In genomic region chr11:106276859-106277436, GRCh38 we compare ENCODE assay signal across 12 cellular contexts.
DNase-seq lines count a peak whose midpoint lies in the region; ATAC-seq and TF ChIP-seq lines count a peak whose summit lies in the region.
"Had no signal": no experiment of that assay in that cellular context is flagged by ENCODE, and none has a peak within 500 bp of the region (broad histone marks: within the 10 kb centered on the region; RNA-seq: fewer than 3 reads in every experiment).

No MANE protein-coding gene starts in this region.

- H3K27me3 ChIP-seq in breast epithelium (no peaks in the 10 kb centered on the region), NT2/D1 (ENCODE audit: insufficient read depth, insufficient read length) (no peaks in the 10 kb centered on the region)
- H3K27me3 ChIP-seq: BLaER1 treated with 17β-estradiol and CSF1 and Interleukin-3, amounts not matched to agents 10 nM and 100 nM; heart right ventricle had no signal

- H3K4me1 Mint-ChIP-seq in MCF 10A (ENCODE audit: insufficient read depth, unreplicated experiment) (peaks cover 23% of the 10 kb centered on the region), type B pancreatic cell (ENCODE audit: unreplicated experiment) (no peaks in the 10 kb centered on the region)
- H3K4me1 Mint-ChIP-seq: activated naive CD8-positive, alpha-beta T cell treated with anti-CD3 and anti-CD28 coated beads, Interleukin-2, amount 50 U/mL, for 24 hours had no signal

- no peaks in the 10 kb centered on the region for H3K36me3 Mint-ChIP-seq in MCF 10A (ENCODE audit: insufficient read depth, unreplicated experiment)
- no peaks in the 10 kb centered on the region for H3K36me3 Mint-ChIP-seq in type B pancreatic cell

- H3K27ac ChIP-seq in breast epithelium: no peak overlapping the region
- H3K27ac ChIP-seq: BLaER1 treated with 17β-estradiol and CSF1 and Interleukin-3, amounts not matched to agents 10 nM and 100 nM; heart right ventricle had no signal

- no peak for TF ChIP-seq POLR2A in breast epithelium (IDR thresholded peaks at IDR 0.05)

- H3K4me3 ChIP-seq in breast epithelium (no peak overlapping the region), NT2/D1 (ENCODE audit: insufficient read length, low read depth) (no peak overlapping the region), epithelial cell of proximal tubule (ENCODE audit: low read depth, low read length) (no peak overlapping the region)
- H3K4me3 ChIP-seq: BLaER1 treated with 17β-estradiol and CSF1 and Interleukin-3, amounts not matched to agents 10 nM and 100 nM; heart right ventricle had no signal

- H3K9ac ChIP-seq in NT2/D1 (ENCODE audit: insufficient read length, low read depth): no peak overlapping the region
- H3K9ac ChIP-seq: BLaER1 treated with 17β-estradiol and CSF1 and Interleukin-3, amounts not matched to agents 10 nM and 100 nM had no signal

- no peaks in the 10 kb centered on the region for H3K27me3 Mint-ChIP-seq in MCF 10A (ENCODE audit: insufficient read depth, unreplicated experiment)
- H3K27me3 Mint-ChIP-seq in type B pancreatic cell: no peaks in the 10 kb centered on the region
- H3K27me3 Mint-ChIP-seq: activated naive CD8-positive, alpha-beta T cell treated with anti-CD3 and anti-CD28 coated beads, Interleukin-2, amount 50 U/mL, for 24 hours had no signal

- DNase-seq in MCF 10A (ENCODE audit: unreplicated experiment) (peak; percentile 29), breast epithelium (ENCODE audit: low spot score in 2 of 2) (no peak), NT2/D1 (ENCODE audit: low read depth, low spot score) (peak; percentile 18), epithelial cell of proximal tubule (ENCODE audit: low read depth) (no peak), type B pancreatic cell (ENCODE audit: extremely low spot score, unreplicated experiment) (no peak)
- no peak for DNase-seq in activated CD8-positive, alpha-beta memory T cell treated with anti-CD3 and anti-CD28 coated beads, Interleukin-2, amount 50 U/mL, for 4 hours
- DNase-seq: activated naive CD8-positive, alpha-beta T cell treated with anti-CD3 and anti-CD28 coated beads, Interleukin-2, amount 50 U/mL, for 24 hours; heart right ventricle; NCI-H1694 treated with DMSO at 0.1 percent for 48 hours had no signal

- H3K27ac Mint-ChIP-seq in MCF 10A (ENCODE audit: low read depth, unreplicated experiment): no peak overlapping the region
- H3K27ac Mint-ChIP-seq in type B pancreatic cell: no peak overlapping the region
- H3K27ac Mint-ChIP-seq: activated naive CD8-positive, alpha-beta T cell treated with anti-CD3 and anti-CD28 coated beads, Interleukin-2, amount 50 U/mL, for 24 hours had no signal

- H3K4me1 ChIP-seq in breast epithelium (no peaks in the 10 kb centered on the region), NT2/D1 (ENCODE audit: insufficient read depth, insufficient read length) (no peaks in the 10 kb centered on the region)
- H3K4me1 ChIP-seq: BLaER1 treated with 17β-estradiol and CSF1 and Interleukin-3, amounts not matched to agents 10 nM and 100 nM; heart right ventricle had no signal

- H3K4me3 Mint-ChIP-seq in MCF 10A (ENCODE audit: unreplicated experiment) (no peak overlapping the region), type B pancreatic cell (no peak overlapping the region)
- H3K4me3 Mint-ChIP-seq: activated naive CD8-positive, alpha-beta T cell treated with anti-CD3 and anti-CD28 coated beads, Interleukin-2, amount 50 U/mL, for 24 hours had no signal

- ATAC-seq in GM21526 (IDR thresholded peaks at IDR 0.05; ENCODE audit: low FRiP score, unreplicated experiment) (no peak), GM19328 (IDR thresholded peaks at IDR 0.05; ENCODE audit: unreplicated experiment) (no peak)
- ATAC-seq: activated naive CD8-positive, alpha-beta T cell treated with anti-CD3 and anti-CD28 coated beads, Interleukin-2, amount 50 U/mL, for 24 hours had no signal

- CTCF ChIA-PET in MCF 10A (lab: Yijun Ruan, JAX): interaction anchor here (0.6 to 2.0 kb wide), 19 partner anchors 10 to 877 kb away, joined by 3 to 8 read pairs (median 3); no protein-coding TSS in a partner anchor

- no peaks in the 10 kb centered on the region for H3K36me3 ChIP-seq in breast epithelium
- no peaks in the 10 kb centered on the region for H3K36me3 ChIP-seq in NT2/D1 (ENCODE audit: insufficient read depth, insufficient read length, low read length)
- H3K36me3 ChIP-seq: BLaER1 treated with 17β-estradiol and CSF1 and Interleukin-3, amounts not matched to agents 10 nM and 100 nM; heart right ventricle had no signal

- BruUV-seq in MCF 10A (replicated peaks; lab: Mats Ljungman, UMichigan): no TSS peak

- intact Hi-C loops in MCF 10A (cut with micrococcal nuclease) (loop anchor here (1.0 to 10.0 kb wide), 4 partner anchors 121 to 738 kb away; partner anchors contain the start of gene GUCY1A2), breast epithelium (cut with DNase I; ENCODE audit: low total_unique reads) (no loop called here)

- TF ChIP-seq CTCF in MCF 10A (IDR thresholded peaks at IDR 0.05; ENCODE audit: unreplicated experiment) (peak; percentile 40), breast epithelium (IDR thresholded peaks at IDR 0.05) (no peak), epithelial cell of proximal tubule (conservative IDR thresholded peaks at IDR 0.05; ENCODE audit: low read depth, low read length) (peak; percentile 62), type B pancreatic cell (conservative IDR thresholded peaks at IDR 0.05) (peak; percentile 48)

- POLR2A ChIA-PET in MCF 10A (lab: Yijun Ruan, JAX): no interaction called here

- no peaks in the 10 kb centered on the region for H3K9me3 Mint-ChIP-seq in MCF 10A (ENCODE audit: unreplicated experiment)
- H3K9me3 Mint-ChIP-seq in type B pancreatic cell: peaks cover 9% of the 10 kb centered on the region

- H3K9me3 ChIP-seq in breast epithelium: no peaks in the 10 kb centered on the region
- H3K9me3 ChIP-seq in NT2/D1 (ENCODE audit: insufficient read depth, low read length): no peaks in the 10 kb centered on the region

Comparison
In these comparisons a context has a peak if more than half of its experiments do, and no peak if none do; other contexts are left out.
1. DNase-seq: peak in MCF 10A (single experiment) and NT2/D1 (single experiment); none in breast epithelium (0 of 2), epithelial cell of proximal tubule (single experiment), type B pancreatic cell (single experiment) and activated CD8-positive, alpha-beta memory T cell treated with anti-CD3 and anti-CD28 coated beads, Interleukin-2, amount 50 U/mL, for 4 hours (single experiment).
2. CTCF ChIP-seq: peak in MCF 10A (single experiment), epithelial cell of proximal tubule (single experiment) and type B pancreatic cell (single experiment); none in breast epithelium (0 of 3).